Comparison of ENCODE assay signal across 8 cellular contexts in genomic region chr3:170221924-170222646, GRCh38. TPM values are rescaled to one million over a fixed set of nuclear protein-coding genes. Genes with fewer than 3 reads are reported as not detected.
DNase-seq lines count a peak whose midpoint lies in the region; ATAC-seq lines count a peak whose summit lies in the region.

Gene PRKCI, plus strand, starts transcription at chr3:170222424. Its CDS starts 246 bp downstream, at chr3:170222670.

- peak within 1 kb of the TSS; percentile 62 for H3K9ac ChIP-seq in Karpas-422 (ENCODE audit: low read length)

- peak within 1 kb of the TSS; percentile 77 for H2AFZ ChIP-seq in Karpas-422 (ENCODE audit: low read length)

- no peaks in the 10 kb centered on the region for H3K27me3 Mint-ChIP-seq in naive B cell
- no peaks in the 10 kb centered on the region for H3K27me3 Mint-ChIP-seq in stimulated activated memory B cell treated with anti-CD40 and anti-IgM and Interleukin-4, amounts not matched to agents 10 μg/mL and 1 μg/mL and 100 μg/mL, for 72 hours

- H4K20me1 ChIP-seq in Karpas-422 (ENCODE audit: insufficient read depth, low read depth, low read length): no peaks in the 10 kb centered on the region

- peaks cover 5 to 14% (median 14%) of the 10 kb centered on the region in 3 donors for H3K4me1 Mint-ChIP-seq in naive B cell
- H3K4me1 Mint-ChIP-seq in stimulated activated memory B cell treated with anti-CD40 and anti-IgM and Interleukin-4, amounts not matched to agents 10 μg/mL and 1 μg/mL and 100 μg/mL, for 72 hours: peaks cover 15% of the 10 kb centered on the region

- no peaks in the 10 kb centered on the region for H3K9me3 ChIP-seq in Karpas-422 (ENCODE audit: low read length)

- peaks cover 21% of the 10 kb centered on the region for H3K4me1 ChIP-seq in Karpas-422 (ENCODE audit: low read length)

- no peaks in the 10 kb centered on the region for H3K79me2 ChIP-seq in Karpas-422 (ENCODE audit: low read length)

- H3K4me3 Mint-ChIP-seq in naive B cell: peak within 1 kb of the TSS; percentile 84 to 97 (median 95)
- peak within 1 kb of the TSS; percentile 85 for H3K4me3 Mint-ChIP-seq in stimulated activated memory B cell treated with anti-CD40 and anti-IgM and Interleukin-4, amounts not matched to agents 10 μg/mL and 1 μg/mL and 100 μg/mL, for 72 hours

- H3K27ac ChIP-seq in Karpas-422 (ENCODE audit: low read length): no peak within 1 kb of the TSS

- no peaks in the 10 kb centered on the region for H3K36me3 ChIP-seq in Karpas-422 (ENCODE audit: insufficient read depth, low read length)

- no peaks in the 10 kb centered on the region for H3K27me3 ChIP-seq in Karpas-422 (ENCODE audit: low read length)

- peak within 1 kb of the TSS; percentile 4 to 93 (median 62) for H3K27ac Mint-ChIP-seq in naive B cell
- peak within 1 kb of the TSS; percentile 88 for H3K27ac Mint-ChIP-seq in stimulated activated memory B cell treated with anti-CD40 and anti-IgM and Interleukin-4, amounts not matched to agents 10 μg/mL and 1 μg/mL and 100 μg/mL, for 72 hours

- peak within 1 kb of the TSS; percentile 89 for H3K4me3 ChIP-seq in Karpas-422 (ENCODE audit: low read length)

- DNase-seq in DMS79 treated with DMSO at 0.1 percent for 48 hours (lab: John Stamatoyannopoulos, UW) (peak; percentile 97), Karpas-422 (peak; percentile 90), RPMI8226 (peak; percentile 100), fibroblast of gingiva (ENCODE audit: low read depth) (peak; percentile 98), naive B cell (peak; percentile 52)
- DNase-seq in activated T-helper 1 cell treated with anti-CD3 and anti-CD28 coated beads, Interleukin-2, amount 50 U/mL, for 16 hours (ENCODE audit: low read depth in 1 of 2, low spot score in 1 of 2): peak; percentile 78 to 80

- ATAC-seq in GM21786 (IDR thresholded peaks at IDR 0.05; ENCODE audit: unreplicated experiment): peak; percentile 94
- ATAC-seq in naive B cell (ENCODE audit: low read depth in 2 of 2): peak; percentile 85 to 90
- peak; percentile 96 for ATAC-seq in stimulated activated memory B cell treated with anti-CD40 and anti-IgM and Interleukin-4, amounts not matched to agents 10 μg/mL and 1 μg/mL and 100 μg/mL, for 72 hours

- no peaks in the 10 kb centered on the region for H3K9me2 ChIP-seq in Karpas-422 (replicated peaks; ENCODE audit: insufficient read depth, low read length)

- peak within 1 kb of the TSS; percentile 70 for H3K4me2 ChIP-seq in Karpas-422 (ENCODE audit: low read depth, low read length, poor library complexity, severe bottlenecking)

- H3K9me3 Mint-ChIP-seq in naive B cell: no peaks in the 10 kb centered on the region
- H3K9me3 Mint-ChIP-seq in stimulated activated memory B cell treated with anti-CD40 and anti-IgM and Interleukin-4, amounts not matched to agents 10 μg/mL and 1 μg/mL and 100 μg/mL, for 72 hours: no peaks in the 10 kb centered on the region

- no peaks in the 10 kb centered on the region for H3K36me3 Mint-ChIP-seq in naive B cell
- H3K36me3 Mint-ChIP-seq in stimulated activated memory B cell treated with anti-CD40 and anti-IgM and Interleukin-4, amounts not matched to agents 10 μg/mL and 1 μg/mL and 100 μg/mL, for 72 hours: no peaks in the 10 kb centered on the region

RNA-seq across cellular contexts. Expression of gene PRKCI, which starts in this region (rescaled TPM):
- 8.7 and 38.2 TPM in 2 replicates for total RNA-seq in Karpas-422 (2014; rRNA removed; shearing (Covaris generic); ENCODE audit: low replicate concordance)
- 1 to 10 TPM; 2.0 to 6.4 (median 3.2) TPM for polyA plus RNA-seq in naive B cell (ENCODE audit: low read depth in 6 of 6)
